7 cellular contexts compared by ENCODE assay signal in genomic region chr10:126047749-126048148, GRCh38.
DNase-seq lines count a peak whose midpoint lies in the region; ATAC-seq and TF ChIP-seq lines count a peak whose summit lies in the region.
"Not testable (repeated sequence)": the region's sequence is repeated elsewhere in the genome, so short reads cannot be mapped to it uniquely, and the experiment has no call there.

No MANE protein-coding gene starts in this region.

- H2AFZ ChIP-seq in smooth muscle cell (ENCODE audit: low read depth): not testable (repeated sequence)

- CTCF ChIA-PET in HEK293 (lab: Yijun Ruan, JAX); activated B cell treated with CpG ODN at 0.5 μM for 24 hours (lab: Charles Lee): not testable (repeated sequence)

- H3K9me3 Mint-ChIP-seq in activated B cell treated with CpG ODN at 0.5 μM for 24 hours; dendritic cell treated with granulocyte-macrophage colony-stimulating factor and Interleukin-4, amounts not matched to agents 40 ng/mL and 50 ng/mL, for 4 days; memory B cell; naive B cell: not testable (repeated sequence)

- not testable (repeated sequence) for H4K20me1 ChIP-seq in smooth muscle cell (ENCODE audit: low read depth)

- H3K4me1 Mint-ChIP-seq in activated B cell treated with CpG ODN at 0.5 μM for 24 hours (peaks cover 11% of the 10 kb centered on the region), naive B cell (peaks cover 6 to 17% (median 10%) of the 10 kb centered on the region in 3 donors)
- peaks cover 56% of the 10 kb centered on the region for H3K4me1 Mint-ChIP-seq in dendritic cell treated with granulocyte-macrophage colony-stimulating factor and Interleukin-4, amounts not matched to agents 40 ng/mL and 50 ng/mL, for 4 days (ENCODE audit: low read depth)
- H3K4me1 Mint-ChIP-seq in memory B cell: not testable (repeated sequence)

- H3K36me3 ChIP-seq in HEK293 (ENCODE audit: control insufficient read depth in 2 of 2, insufficient read depth in 1 of 2, low read length in 2 of 2); smooth muscle cell (ENCODE audit: low read depth): not testable (repeated sequence)

- not testable (repeated sequence) for H3K4me3 ChIP-seq in HEK293 (ENCODE audit: low read depth, low read length); smooth muscle cell

- DNase-seq in activated B cell treated with CpG ODN at 0.5 μM for 24 hours; memory B cell (ENCODE audit: low spot score in 2 of 2); naive B cell; smooth muscle cell (lab: John Stamatoyannopoulos, UW; ENCODE audit: unreplicated experiment): not testable (repeated sequence)

- peaks cover 16% of the 10 kb centered on the region for H3F3A ChIP-seq in smooth muscle cell (ENCODE audit: low read depth)

- not testable (repeated sequence) for H3K27me3 Mint-ChIP-seq in activated B cell treated with CpG ODN at 0.5 μM for 24 hours; dendritic cell treated with granulocyte-macrophage colony-stimulating factor and Interleukin-4, amounts not matched to agents 40 ng/mL and 50 ng/mL, for 4 days; memory B cell
- peaks cover 8 to 23% (median 22%) of the 10 kb centered on the region in 3 donors for H3K27me3 Mint-ChIP-seq in naive B cell

- not testable (repeated sequence) for H3K27ac ChIP-seq in HEK293 (ENCODE audit: extremely low read depth, low read depth, low read length)
- peak overlapping the region; percentile 100 for H3K27ac ChIP-seq in smooth muscle cell (ENCODE audit: low read depth)

- intact Hi-C loops in activated B cell treated with CpG ODN at 0.5 μM for 24 hours (cut with micrococcal nuclease): loop anchor here (10.0 kb wide), 1 partner anchor 1333 kb away; no protein-coding TSS in a partner anchor
- intact Hi-C loops in dendritic cell treated with granulocyte-macrophage colony-stimulating factor and Interleukin-4, amounts not matched to agents 40 ng/mL and 50 ng/mL, for 4 days (cut with micrococcal nuclease): not testable (repeated sequence)

- H3K36me3 Mint-ChIP-seq in activated B cell treated with CpG ODN at 0.5 μM for 24 hours (ENCODE audit: low read depth); dendritic cell treated with granulocyte-macrophage colony-stimulating factor and Interleukin-4, amounts not matched to agents 40 ng/mL and 50 ng/mL, for 4 days (ENCODE audit: low read depth); memory B cell; naive B cell: not testable (repeated sequence)

- POLR2A ChIA-PET in HEK293 (lab: Yijun Ruan, JAX); activated B cell treated with CpG ODN at 0.5 μM for 24 hours (lab: Charles Lee): not testable (repeated sequence)

- not testable (repeated sequence) for H3K4me1 ChIP-seq in HEK293 (ENCODE audit: control insufficient read depth, insufficient read depth, low read length)
- H3K4me1 ChIP-seq in smooth muscle cell (ENCODE audit: low read depth): peaks cover 13% of the 10 kb centered on the region

- not testable (repeated sequence) for H3K4me2 ChIP-seq in smooth muscle cell

- H3K27me3 ChIP-seq in smooth muscle cell (ENCODE audit: low read depth): not testable (repeated sequence)

- H3K4me3 Mint-ChIP-seq in activated B cell treated with CpG ODN at 0.5 μM for 24 hours; dendritic cell treated with granulocyte-macrophage colony-stimulating factor and Interleukin-4, amounts not matched to agents 40 ng/mL and 50 ng/mL, for 4 days; memory B cell; naive B cell: not testable (repeated sequence)

- H3K79me2 ChIP-seq in smooth muscle cell (ENCODE audit: low read depth): not testable (repeated sequence)

- H3K27ac Mint-ChIP-seq in activated B cell treated with CpG ODN at 0.5 μM for 24 hours: peak overlapping the region; percentile 8
- H3K27ac Mint-ChIP-seq in dendritic cell treated with granulocyte-macrophage colony-stimulating factor and Interleukin-4, amounts not matched to agents 40 ng/mL and 50 ng/mL, for 4 days: peak overlapping the region; percentile 77
- H3K27ac Mint-ChIP-seq in memory B cell: peak overlapping the region; percentile 52
- peak overlapping the region in 5 of 6 donors; percentile 28 to 77 (median 60) for H3K27ac Mint-ChIP-seq in naive B cell

- not testable (repeated sequence) for ATAC-seq in SK-N-SH treated with all-trans-retinoic acid at 6 μM for 48 hours; activated B cell treated with CpG ODN at 0.5 μM for 24 hours (ENCODE audit: low read depth); memory B cell (ENCODE audit: low read depth); naive B cell (ENCODE audit: low read depth in 2 of 2)

- not testable (repeated sequence) for H3K9ac ChIP-seq in smooth muscle cell (ENCODE audit: low read depth)

- 98% methylated on average over 1 of the region's 1 CpG for WGBS in smooth muscle cell (ENCODE audit: low lambda C conversion rate)

- not testable (repeated sequence) for TF ChIP-seq CTCF in HEK293 (tag by site-specific recombination; IDR thresholded peaks at IDR 0.05); activated B cell treated with CpG ODN at 0.5 μM for 24 hours (IDR thresholded peaks at IDR 0.05); smooth muscle cell (IDR thresholded peaks at IDR 0.05; ENCODE audit: borderline replicate concordance, insufficient read depth, poor library complexity, severe bottlenecking)

- H3K9me3 ChIP-seq in HEK293 (ENCODE audit: control insufficient read depth, insufficient read depth, low read depth, low read length); smooth muscle cell (replicated peaks; ENCODE audit: low read depth): not testable (repeated sequence)

TF ChIP-seq in HEK293, 187 proteins besides CTCF, POLR2A, EP300 and RAD21:
- peak; percentile 64; the same call in 1 of the 2 replicates for TF ChIP-seq ZNF146 (tag by site-specific recombination; IDR thresholded peaks at IDR 0.05)

TF ChIP-seq in SK-N-SH treated with all-trans-retinoic acid at 6 μM for 48 hours, 23 proteins besides CTCF, POLR2A, EP300 and RAD21:
- TF ChIP-seq ZNF8 (CRISPR knock-in tag; IDR thresholded peaks at IDR 0.05): peak; percentile 83

Comparison
In these comparisons a context has a peak if more than half of its experiments do, and no peak if none do; other contexts are left out.
1. H3K27ac Mint-ChIP-seq: peak in every context shown above with its lines; median percentile 77 in dendritic cell treated with granulocyte-macrophage colony-stimulating factor and Interleukin-4, amounts not matched to agents 40 ng/mL and 50 ng/mL, for 4 days; 60 in naive B cell; 52 in memory B cell; 8 in activated B cell treated with CpG ODN at 0.5 μM for 24 hours.